Comparison of ENCODE assay signal across 9 cellular contexts in genomic region chr15:89654311-89654761, GRCh38. TPM values are rescaled to one million over a fixed set of nuclear protein-coding genes. Genes with fewer than 3 reads are reported as not detected.
DNase-seq lines count a peak whose midpoint lies in the region; ATAC-seq and TF ChIP-seq lines count a peak whose summit lies in the region.
"Had no signal": no experiment of that assay in that cellular context is flagged by ENCODE, and none has a peak within 500 bp of the region (broad histone marks: within the 10 kb centered on the region; RNA-seq: fewer than 3 reads in every experiment).

No MANE protein-coding gene starts in this region.

- H3K4me1 Mint-ChIP-seq in endodermal cell (peaks cover 10% of the 10 kb centered on the region), neural progenitor cell (peaks cover 17% of the 10 kb centered on the region)

- peak overlapping the region; percentile 98 for H2AFZ ChIP-seq in neural progenitor cell (replicated peaks)

- DNase-seq in NT2/D1 (ENCODE audit: low read depth, low spot score) (no peak), endodermal cell (peak; percentile 42), neural progenitor cell (ENCODE audit: low spot score) (no peak), activated gamma-delta T cell (lab: John Stamatoyannopoulos, UW) (no peak), left lobe of liver (ENCODE audit: low spot score) (no peak), DMS 273 treated with DMSO at 0.1 percent for 48 hours (lab: John Stamatoyannopoulos, UW) (no peak), NCI-H69 (lab: John Stamatoyannopoulos, UW) (no peak)

- peaks cover 34 to 49% (median 45%) of the 10 kb centered on the region in 11 experiments for H3K27me3 ChIP-seq in BLaER1 treated with 17β-estradiol and CSF1 and Interleukin-3, amounts not matched to agents 10 nM and 100 nM
- peaks cover 10% of the 10 kb centered on the region for H3K27me3 ChIP-seq in NT2/D1 (ENCODE audit: insufficient read depth, insufficient read length)
- no peaks in the 10 kb centered on the region for H3K27me3 ChIP-seq in endodermal cell (ENCODE audit: control insufficient read depth, insufficient read depth, low read length, poor library complexity, severe bottlenecking)
- peaks cover 5% of the 10 kb centered on the region for H3K27me3 ChIP-seq in neural progenitor cell

- no peaks in the 10 kb centered on the region for H3K9me3 Mint-ChIP-seq in endodermal cell
- H3K9me3 Mint-ChIP-seq in neural progenitor cell, result no peaks in the 10 kb centered on the region

- TF ChIP-seq CTCF in endodermal cell (conservative IDR thresholded peaks at IDR 0.05) (no peak), neural progenitor cell (IDR thresholded peaks at IDR 0.05) (no peak)

- H4K20me1 ChIP-seq in BLaER1 treated with 17β-estradiol and CSF1 and Interleukin-3, amounts not matched to agents 10 nM and 100 nM, result peaks cover 0 to 27% (median 3%) of the 10 kb centered on the region in 11 experiments; a peak in 7 of 22 replicates
- peaks cover 3% of the 10 kb centered on the region for H4K20me1 ChIP-seq in neural progenitor cell (ENCODE audit: low read depth)

- peak overlapping the region in 4 of 11 experiments; percentile 50 to 70 (median 64); a peak in 5 of 22 replicates for H3K27ac ChIP-seq in BLaER1 treated with 17β-estradiol and CSF1 and Interleukin-3, amounts not matched to agents 10 nM and 100 nM
- H3K27ac ChIP-seq in endodermal cell (ENCODE audit: low read depth, low read length) (no peak overlapping the region), neural progenitor cell (no peak overlapping the region)

- peaks cover 13% of the 10 kb centered on the region for H3F3A ChIP-seq in neural progenitor cell (ENCODE audit: low read depth)

- H3K9ac ChIP-seq in BLaER1 treated with 17β-estradiol and CSF1 and Interleukin-3, amounts not matched to agents 10 nM and 100 nM, result peak overlapping the region; percentile 68 to 85 (median 77); a peak in 20 of 22 replicates
- H3K9ac ChIP-seq in NT2/D1 (ENCODE audit: insufficient read length, low read depth), result peak overlapping the region; percentile 88
- peak overlapping the region; percentile 57 for H3K9ac ChIP-seq in endodermal cell (ENCODE audit: extremely low read depth, low read length, poor library complexity, severe bottlenecking)
- peak overlapping the region; percentile 79 for H3K9ac ChIP-seq in neural progenitor cell

- 38 to 47% methylated on average over 6 to 13 of the region's 13 CpGs for WGBS in endodermal cell (ENCODE audit: insufficient coverage in 1 of 2, insufficient read length in 1 of 2), 2 experiments

- H3K4me1 ChIP-seq in BLaER1 treated with 17β-estradiol and CSF1 and Interleukin-3, amounts not matched to agents 10 nM and 100 nM, result peaks cover 5 to 22% (median 16%) of the 10 kb centered on the region in 10 experiments; a peak in 18 of 20 replicates
- H3K4me1 ChIP-seq in NT2/D1 (ENCODE audit: insufficient read depth, insufficient read length) (peaks cover 3% of the 10 kb centered on the region), endodermal cell (ENCODE audit: control insufficient read depth, insufficient read depth, low read length) (no peaks in the 10 kb centered on the region), neural progenitor cell (peaks cover 3% of the 10 kb centered on the region)

- peaks cover 28% of the 10 kb centered on the region for H3K36me3 Mint-ChIP-seq in endodermal cell (ENCODE audit: low read depth)
- H3K36me3 Mint-ChIP-seq in neural progenitor cell, result peaks cover 12% of the 10 kb centered on the region

- peaks cover 19% of the 10 kb centered on the region for H3K79me2 ChIP-seq in neural progenitor cell (ENCODE audit: low read depth)

- peak overlapping the region; percentile 61 to 89 (median 76) for H3K4me3 ChIP-seq in BLaER1 treated with 17β-estradiol and CSF1 and Interleukin-3, amounts not matched to agents 10 nM and 100 nM
- peak overlapping the region; percentile 95 for H3K4me3 ChIP-seq in NT2/D1 (ENCODE audit: insufficient read length, low read depth)
- peak overlapping the region; percentile 94 for H3K4me3 ChIP-seq in endodermal cell (ENCODE audit: low read length)
- peak overlapping the region; percentile 99 for H3K4me3 ChIP-seq in neural progenitor cell

- H3K27me3 Mint-ChIP-seq in endodermal cell (ENCODE audit: insufficient read depth) (peaks cover 22% of the 10 kb centered on the region), neural progenitor cell (ENCODE audit: insufficient read depth, low read depth) (peaks cover 11% of the 10 kb centered on the region)

- H3K9me3 ChIP-seq in BLaER1 treated with 17β-estradiol and CSF1 and Interleukin-3, amounts not matched to agents 10 nM and 100 nM (replicated peaks in 1 of 11), result no peaks in the 10 kb centered on the region
- H3K9me3 ChIP-seq in NT2/D1 (ENCODE audit: insufficient read depth, low read length) (no peaks in the 10 kb centered on the region), endodermal cell (ENCODE audit: control insufficient read depth, low read length) (no peaks in the 10 kb centered on the region), neural progenitor cell (ENCODE audit: low read depth) (no peaks in the 10 kb centered on the region)

- no peak for ATAC-seq in left lobe of liver
- ATAC-seq: activated CD4-positive, CD25-positive, alpha-beta regulatory T cell treated with anti-CD3 and anti-CD28 coated beads, Interleukin-2, amount 50 U/mL, for 24 hours had no signal

- H3K36me3 ChIP-seq in BLaER1 treated with 17β-estradiol and CSF1 and Interleukin-3, amounts not matched to agents 10 nM and 100 nM, result peaks cover 0 to 5% (median 0%) of the 10 kb centered on the region in 11 experiments; a peak in 1 of 22 replicates
- H3K36me3 ChIP-seq in NT2/D1 (ENCODE audit: insufficient read depth, insufficient read length, low read length) (peaks cover 32% of the 10 kb centered on the region), endodermal cell (ENCODE audit: control insufficient read depth, insufficient read depth, low read length) (peaks cover 8% of the 10 kb centered on the region), neural progenitor cell (no peaks in the 10 kb centered on the region)

- H3K27ac Mint-ChIP-seq in endodermal cell (peak overlapping the region; percentile 81), neural progenitor cell (no peak overlapping the region)

- peak overlapping the region; percentile 82 for H3K4me3 Mint-ChIP-seq in endodermal cell
- H3K4me3 Mint-ChIP-seq in neural progenitor cell, result peak overlapping the region; percentile 94

- peak overlapping the region; percentile 90 to 100 (median 99) for H3K4me2 ChIP-seq in BLaER1 treated with 17β-estradiol and CSF1 and Interleukin-3, amounts not matched to agents 10 nM and 100 nM
- H3K4me2 ChIP-seq in neural progenitor cell, result peak overlapping the region; percentile 97

RNA-seq across cellular contexts. Expression of gene KIF7, which starts 0.9 kb away (rescaled TPM):
- total RNA-seq in endodermal cell, result 10 to 100 TPM; 22.9 to 24.4 TPM
- polyA plus RNA-seq in endodermal cell (2013, experiment 1 of 2), result 9.7 TPM
- polyA plus RNA-seq in endodermal cell (2013, experiment 2 of 2), result 8.9 TPM
- total RNA-seq in neural progenitor cell (ENCODE audit: low replicate concordance), result 4.3 and 15.7 TPM in 2 replicates
- 1.1 TPM for total RNA-seq in left lobe of liver

RNA-seq across cellular contexts. Expression of gene PLIN1, which starts 24.8 kb away (rescaled TPM):
- total RNA-seq in endodermal cell, result under 1 TPM; 0.11 to 0.22 TPM
- polyA plus RNA-seq in endodermal cell (2013, experiment 1 of 2), result 0.18 TPM
- polyA plus RNA-seq in endodermal cell (2013, experiment 2 of 2), result 0.21 TPM
- total RNA-seq in neural progenitor cell (ENCODE audit: low replicate concordance), result 0.07 and 0.15 TPM in 2 replicates
- total RNA-seq in left lobe of liver, result 38.1 TPM

RNA-seq across cellular contexts. Expression of gene PEX11A, which starts 36.2 kb away (rescaled TPM):
- total RNA-seq in endodermal cell, result 1 to 10 TPM; 2.7 to 4.0 TPM
- 5.1 TPM for polyA plus RNA-seq in endodermal cell (2013, experiment 1 of 2)
- polyA plus RNA-seq in endodermal cell (2013, experiment 2 of 2), result 4.6 TPM
- 4.5 and 5.2 TPM in 2 replicates for total RNA-seq in neural progenitor cell (ENCODE audit: low replicate concordance)
- 25.8 TPM for total RNA-seq in left lobe of liver

RNA-seq across cellular contexts. Expression of gene WDR93, which starts 36.3 kb away (rescaled TPM):
- total RNA-seq in endodermal cell (under 1 TPM; 0.24 to 0.64 TPM), neural progenitor cell (ENCODE audit: low replicate concordance) (0.51 and 0.62 TPM in 2 replicates), left lobe of liver (not detected)
- 0.11 TPM for polyA plus RNA-seq in endodermal cell (2013, experiment 1 of 2)
- 0.25 TPM for polyA plus RNA-seq in endodermal cell (2013, experiment 2 of 2)

Comparison
In these comparisons a context has a peak if more than half of its experiments do, and no peak if none do; other contexts are left out.
1. RNA of gene PLIN1, which starts 24.8 kb away (total RNA-seq): 38.1 TPM in left lobe of liver (single experiment); 0.11 to 0.22 TPM in endodermal cell and 0.07 to 0.15 TPM in neural progenitor cell; every median in the first group is over 10 times any median in the second.
2. Peak in every context shown above with its lines, with median percentiles within 50 percentile points of each other: H3K4me3 ChIP-seq and H3K9ac ChIP-seq.